ENCODE assay signal across 11 cellular contexts in the genomic region with DNA sequence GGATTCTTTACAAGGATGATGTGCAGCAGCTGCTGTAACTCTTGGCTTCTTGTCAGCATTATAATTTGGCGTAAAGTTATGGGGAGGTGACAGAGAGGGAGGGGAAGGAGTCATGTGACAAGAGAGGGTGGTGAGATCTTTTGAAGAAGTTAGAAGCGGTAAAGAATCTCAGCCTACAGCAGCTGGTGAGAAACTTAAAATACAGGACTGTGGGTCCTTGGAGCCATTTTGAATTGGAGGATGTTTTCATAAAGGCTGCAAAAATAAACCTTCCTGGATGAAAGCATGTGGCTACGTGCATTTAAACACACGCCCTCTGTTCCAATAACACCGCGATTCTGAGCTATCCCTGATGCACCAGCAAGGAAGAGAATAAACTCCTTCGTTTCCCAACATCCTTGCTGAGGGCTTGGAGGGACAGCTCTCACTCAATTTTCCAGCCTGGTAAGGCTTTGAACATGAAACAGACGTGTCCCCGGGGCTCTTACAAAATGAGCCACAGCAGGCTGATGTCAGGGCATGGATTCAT.
DNase-seq lines count a peak whose midpoint lies in the region; ATAC-seq, FAIRE-seq and TF ChIP-seq lines count a peak whose summit lies in the region.
"Had no signal": no experiment of that assay in that cellular context is flagged by ENCODE, and none has a peak within 500 bp of the region (broad histone marks: within the 10 kb centered on the region; RNA-seq: fewer than 3 reads in every experiment).

No MANE protein-coding gene starts in this region.

- no peak for TF ChIP-seq CTCF in bronchial epithelial cell (IDR thresholded peaks at IDR 0.05; ENCODE audit: insufficient read depth, low read length, severe bottlenecking)
- TF ChIP-seq CTCF in lower leg skin (IDR thresholded peaks at IDR 0.05): no peak

- H3K27me3 Mint-ChIP-seq in activated T-cell treated with anti-CD3 and anti-CD28 coated beads, Interleukin-2, amount 50 U/mL, for 4 hours (ENCODE audit: low read depth): peaks cover 11% of the 10 kb centered on the region
- H3K27me3 Mint-ChIP-seq: T-helper 17 cell had no signal

- no peaks in the 10 kb centered on the region for H3K4me1 Mint-ChIP-seq in activated T-cell treated with anti-CD3 and anti-CD28 coated beads, Interleukin-2, amount 50 U/mL, for 4 hours (ENCODE audit: low read depth)
- H3K4me1 Mint-ChIP-seq: T-helper 17 cell had no signal

- no peak for DNase-seq in left ventricle myocardium superior
- DNase-seq in Right ventricle myocardium superior: no peak
- peak; percentile 30 for DNase-seq in bronchial epithelial cell (ENCODE audit: low read depth)
- peak; percentile 48 to 55 for DNase-seq in lung microvascular endothelial cell (ENCODE audit: low read depth in 2 of 2)
- no peak for DNase-seq in activated T-cell treated with anti-CD3 and anti-CD28 coated beads, Interleukin-2, amount 50 U/mL, for 4 hours
- DNase-seq in lower leg skin (ENCODE audit: low spot score in 2 of 2): no peak
- no peak for DNase-seq in HUDEP-2 (lab: John Stamatoyannopoulos, UW; ENCODE audit: unreplicated experiment in 76 of 76)
- DNase-seq: activated CD8-positive, alpha-beta T cell treated with anti-CD3 and anti-CD28 coated beads for 36 hours; activated naive CD8-positive, alpha-beta T cell treated with anti-CD3 and anti-CD28 coated beads, Interleukin-2, amount 10 ng/mL, durations not matched to agents 7 days and 5 days; T-helper 17 cell had no signal

- no peaks in the 10 kb centered on the region for H3K36me3 Mint-ChIP-seq in activated T-cell treated with anti-CD3 and anti-CD28 coated beads, Interleukin-2, amount 50 U/mL, for 4 hours (ENCODE audit: insufficient read depth)
- H3K36me3 Mint-ChIP-seq: activated naive CD8-positive, alpha-beta T cell treated with anti-CD3 and anti-CD28 coated beads, Interleukin-2, amount 10 ng/mL, durations not matched to agents 7 days and 5 days had no signal

- no peaks in the 10 kb centered on the region for H3K36me3 ChIP-seq in bronchial epithelial cell (ENCODE audit: control insufficient read depth, insufficient read depth, low read length)

- H3K4me3 ChIP-seq in bronchial epithelial cell (ENCODE audit: low read depth, low read length) (no peak overlapping the region), lower leg skin (ENCODE audit: low read depth, poor library complexity, severe bottlenecking) (no peak overlapping the region)

- intact Hi-C loops in left ventricle myocardium superior (cut with micrococcal nuclease): no loop called here
- intact Hi-C loops in Right ventricle myocardium superior (cut with DNase I): no loop called here
- intact Hi-C loops in lower leg skin (cut with DNase I; ENCODE audit: low total_unique reads): no loop called here

- H3K9me3 Mint-ChIP-seq in activated T-cell treated with anti-CD3 and anti-CD28 coated beads, Interleukin-2, amount 50 U/mL, for 4 hours: peaks cover 8% of the 10 kb centered on the region

- no peaks in the 10 kb centered on the region for H3K27me3 ChIP-seq in bronchial epithelial cell (ENCODE audit: control insufficient read depth, insufficient read depth, low read length)

- no peak for TF ChIP-seq POLR2A in lower leg skin (IDR thresholded peaks at IDR 0.05)

- 29 to 38% methylated on average over 9 of the region's 9 CpGs for WGBS in lower leg skin, 2 donors

- H3K4me3 Mint-ChIP-seq in activated T-cell treated with anti-CD3 and anti-CD28 coated beads, Interleukin-2, amount 50 U/mL, for 4 hours: no peak overlapping the region
- H3K4me3 Mint-ChIP-seq: activated CD8-positive, alpha-beta T cell treated with anti-CD3 and anti-CD28 coated beads for 36 hours; activated naive CD8-positive, alpha-beta T cell treated with anti-CD3 and anti-CD28 coated beads, Interleukin-2, amount 10 ng/mL, durations not matched to agents 7 days and 5 days; T-helper 17 cell had no signal

- ATAC-seq in left ventricle myocardium superior: peak; percentile 39
- no peak for ATAC-seq in Right ventricle myocardium superior (ENCODE audit: poor library complexity)
- ATAC-seq in activated T-cell treated with anti-CD3 and anti-CD28 coated beads, Interleukin-2, amount 50 U/mL, for 4 hours: no peak
- no peak for ATAC-seq in GM18502 (IDR thresholded peaks at IDR 0.05; ENCODE audit: poor library complexity, unreplicated experiment)
- ATAC-seq: activated CD8-positive, alpha-beta T cell treated with anti-CD3 and anti-CD28 coated beads for 36 hours; T-helper 17 cell had no signal

- no peak for FAIRE-seq in bronchial epithelial cell (lab: Jason Lieb, UNC)

Comparison
In these comparisons a context has a peak if more than half of its experiments do, and no peak if none do; other contexts are left out.
1. DNase-seq: peak in bronchial epithelial cell (single experiment) and lung microvascular endothelial cell (2 of 2); none in left ventricle myocardium superior (single experiment), Right ventricle myocardium superior (single experiment), activated T-cell treated with anti-CD3 and anti-CD28 coated beads, Interleukin-2, amount 50 U/mL, for 4 hours (single experiment), lower leg skin (0 of 2) and HUDEP-2 (0 of 76).